In the genomic region with DNA sequence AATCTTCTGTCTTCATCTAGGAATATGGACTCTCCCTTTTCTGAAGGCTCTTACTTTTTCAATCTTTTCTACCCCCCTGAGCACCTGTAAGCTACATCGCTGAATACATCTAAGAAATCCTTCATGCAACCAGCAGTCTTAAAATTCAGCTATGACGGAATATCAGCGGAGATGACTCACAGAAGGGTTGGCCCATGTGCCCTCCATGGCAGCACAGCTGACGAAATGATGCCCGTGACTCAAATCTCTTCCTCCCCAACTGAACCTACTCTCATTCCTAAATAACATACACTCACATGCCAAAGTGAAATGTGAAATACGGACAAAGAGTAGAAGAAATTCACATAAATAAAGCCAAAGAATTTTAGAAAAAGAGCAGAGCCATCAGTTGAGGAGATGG, we compare ENCODE assay signal across 16 cellular contexts. TPM values are rescaled to one million over a fixed set of nuclear protein-coding genes. Genes with fewer than 3 reads are reported as not detected.
A peak's percentile ranks its signal among the peaks of the same experiment; 100 is the strongest.
DNase-seq lines count a peak whose midpoint lies in the region; ATAC-seq and TF ChIP-seq lines count a peak whose summit lies in the region.
"Had no signal": no experiment of that assay in that cellular context is flagged by ENCODE, and none has a peak within 500 bp of the region (broad histone marks: within the 10 kb centered on the region; RNA-seq: fewer than 3 reads in every experiment).

No MANE protein-coding gene starts in this region.

- no peaks in the 10 kb centered on the region for H3K9me3 ChIP-seq in naive thymus-derived CD4-positive, alpha-beta T cell (ENCODE audit: control insufficient read depth in 2 of 3, low read length in 3 of 3)
- H3K9me3 ChIP-seq in gastroesophageal sphincter = no peaks in the 10 kb centered on the region
- H3K9me3 ChIP-seq: right lobe of liver, suprapubic skin had no signal

- no peak for TF ChIP-seq EP300 in gastroesophageal sphincter (IDR thresholded peaks at IDR 0.05)

- H3K36me3 Mint-ChIP-seq in naive thymus-derived CD4-positive, alpha-beta T cell = peaks cover 18 to 54% (median 38%) of the 10 kb centered on the region in 5 donors

- WGBS in gastroesophageal sphincter (ENCODE audit: low coverage in 1 of 2), 2 donors = 85 to 93% methylated on average over 4 to 6 of the region's 6 CpGs

- DNase-seq in EL (peak; percentile 39), MV-4-11 (lab: John Stamatoyannopoulos, UW) (peak; percentile 47), astrocyte of the spinal cord (ENCODE audit: low read depth, low spot score) (peak; percentile 62)
- no peak for DNase-seq in naive thymus-derived CD4-positive, alpha-beta T cell
- DNase-seq: activated T-cell treated with anti-CD3 and anti-CD28 coated beads, Interleukin-2, amount 50 U/mL, for 4 hours; CD4-positive, alpha-beta T cell; kidney glomerular epithelial cell; NCI-H146; right lobe of liver; Right ventricle myocardium superior had no signal

- no peak overlapping the region for H3K27ac ChIP-seq in naive thymus-derived CD4-positive, alpha-beta T cell (ENCODE audit: low read depth, low read length)
- peak overlapping the region in 1 of 4 donors; percentile 29 for H3K27ac ChIP-seq in gastroesophageal sphincter
- H3K27ac ChIP-seq: right lobe of liver, suprapubic skin had no signal

- H3K4me3 ChIP-seq in astrocyte of the spinal cord (ENCODE audit: low read depth, low read length) (no peak overlapping the region), gastroesophageal sphincter (no peak overlapping the region)
- no peak overlapping the region for H3K4me3 ChIP-seq in naive thymus-derived CD4-positive, alpha-beta T cell (ENCODE audit: low read length)
- H3K4me3 ChIP-seq: right lobe of liver, suprapubic skin had no signal

- H3K27me3 Mint-ChIP-seq in naive thymus-derived CD4-positive, alpha-beta T cell = no peaks in the 10 kb centered on the region
- H3K27me3 Mint-ChIP-seq: CD4-positive, alpha-beta T cell; central memory CD8-positive, alpha-beta T cell had no signal

- H3K4me1 ChIP-seq in naive thymus-derived CD4-positive, alpha-beta T cell (ENCODE audit: control insufficient read depth in 2 of 2, insufficient read depth in 2 of 2, low read length in 2 of 2) = no peaks in the 10 kb centered on the region
- peaks cover 0 to 19% (median 0%) of the 10 kb centered on the region in 3 donors for H3K4me1 ChIP-seq in gastroesophageal sphincter
- H3K4me1 ChIP-seq: right lobe of liver, suprapubic skin had no signal

- CTCF ChIA-PET in naive thymus-derived CD4-positive, alpha-beta T cell (lab: Charles Lee) = no interaction called here

- no peaks in the 10 kb centered on the region for H3K27me3 ChIP-seq in naive thymus-derived CD4-positive, alpha-beta T cell (ENCODE audit: control insufficient read depth in 2 of 2, insufficient read depth in 2 of 2, low read length in 2 of 2)
- H3K27me3 ChIP-seq in gastroesophageal sphincter = no peaks in the 10 kb centered on the region
- H3K27me3 ChIP-seq: right lobe of liver, suprapubic skin had no signal

- intact Hi-C loops in naive thymus-derived CD4-positive, alpha-beta T cell (cut with micrococcal nuclease) = no loop called here

- peak overlapping the region in 8 of 9 donors; percentile 30 to 90 (median 60) for H3K27ac Mint-ChIP-seq in naive thymus-derived CD4-positive, alpha-beta T cell
- H3K27ac Mint-ChIP-seq: CD4-positive, alpha-beta T cell had no signal

- peaks cover 11 to 82% (median 30%) of the 10 kb centered on the region in 3 experiments for H3K36me3 ChIP-seq in naive thymus-derived CD4-positive, alpha-beta T cell (ENCODE audit: control insufficient read depth in 2 of 3, insufficient read depth in 3 of 3, low read length in 3 of 3)
- H3K36me3 ChIP-seq in gastroesophageal sphincter = peaks cover 0 to 99% of the 10 kb centered on the region in 2 donors

- in situ Hi-C loops in astrocyte of the spinal cord (cut with HindIII; ENCODE audit: low sequenced_read_pairs) = no loop called here

- POLR2A ChIA-PET in naive thymus-derived CD4-positive, alpha-beta T cell (lab: Charles Lee) = interaction anchor here (1.0 kb wide), 1 partner anchor 242 kb away, joined by 3 read pairs; no protein-coding TSS in a partner anchor

- peaks cover 0 to 22% (median 10%) of the 10 kb centered on the region in 7 donors for H3K4me1 Mint-ChIP-seq in naive thymus-derived CD4-positive, alpha-beta T cell

- peak; percentile 44 for ATAC-seq in naive thymus-derived CD4-positive, alpha-beta T cell
- ATAC-seq in GM18867 (IDR thresholded peaks at IDR 0.05; ENCODE audit: unreplicated experiment) (no peak), HG02938 (IDR thresholded peaks at IDR 0.05; ENCODE audit: unreplicated experiment) (no peak), HG02981 (IDR thresholded peaks at IDR 0.05; ENCODE audit: unreplicated experiment) (no peak), gastroesophageal sphincter (no peak)
- ATAC-seq: activated T-cell treated with anti-CD3 and anti-CD28 coated beads, Interleukin-2, amount 50 U/mL, for 4 hours; right lobe of liver had no signal

- no peak for TF ChIP-seq POLR2A in gastroesophageal sphincter (IDR thresholded peaks at IDR 0.05)

- peaks cover 0 to 2% (median 0%) of the 10 kb centered on the region in 11 donors for H3K9me3 Mint-ChIP-seq in naive thymus-derived CD4-positive, alpha-beta T cell
- H3K9me3 Mint-ChIP-seq: activated T-cell treated with anti-CD3 and anti-CD28 coated beads, Interleukin-2, amount 50 U/mL, for 4 hours; CD4-positive, alpha-beta T cell; central memory CD8-positive, alpha-beta T cell had no signal

- TF ChIP-seq CTCF in astrocyte of the spinal cord (IDR thresholded peaks at IDR 0.05; ENCODE audit: low read depth, low read length) (no peak), gastroesophageal sphincter (IDR thresholded peaks at IDR 0.05) (no peak)

- no peak overlapping the region for H3K4me3 Mint-ChIP-seq in naive thymus-derived CD4-positive, alpha-beta T cell
- H3K4me3 Mint-ChIP-seq: activated T-cell treated with anti-CD3 and anti-CD28 coated beads, Interleukin-2, amount 50 U/mL, for 4 hours; CD4-positive, alpha-beta T cell; central memory CD8-positive, alpha-beta T cell had no signal

RNA-seq across cellular contexts. Expression of a gene that starts 30.3 kb away (rescaled TPM):
- 10 to 100 TPM in 1 of 5 experiments, 1 to 10 TPM in 4; 6.0 to 88.7 (median 8.8) TPM for total RNA-seq in naive thymus-derived CD4-positive, alpha-beta T cell
- polyA plus RNA-seq in naive thymus-derived CD4-positive, alpha-beta T cell = 1 to 10 TPM; 1.3 to 2.4 TPM
- 1 to 10 TPM; 4.6 to 6.4 (median 5.6) TPM for total RNA-seq in gastroesophageal sphincter

Comparison
In these comparisons a context has a peak if more than half of its experiments do, and no peak if none do; other contexts are left out.
1. DNase-seq: peak in EL (single experiment), MV-4-11 (single experiment) and astrocyte of the spinal cord (single experiment); none in naive thymus-derived CD4-positive, alpha-beta T cell (0 of 9).